Comparison of ENCODE assay signal across 8 cellular contexts in the genomic region with DNA sequence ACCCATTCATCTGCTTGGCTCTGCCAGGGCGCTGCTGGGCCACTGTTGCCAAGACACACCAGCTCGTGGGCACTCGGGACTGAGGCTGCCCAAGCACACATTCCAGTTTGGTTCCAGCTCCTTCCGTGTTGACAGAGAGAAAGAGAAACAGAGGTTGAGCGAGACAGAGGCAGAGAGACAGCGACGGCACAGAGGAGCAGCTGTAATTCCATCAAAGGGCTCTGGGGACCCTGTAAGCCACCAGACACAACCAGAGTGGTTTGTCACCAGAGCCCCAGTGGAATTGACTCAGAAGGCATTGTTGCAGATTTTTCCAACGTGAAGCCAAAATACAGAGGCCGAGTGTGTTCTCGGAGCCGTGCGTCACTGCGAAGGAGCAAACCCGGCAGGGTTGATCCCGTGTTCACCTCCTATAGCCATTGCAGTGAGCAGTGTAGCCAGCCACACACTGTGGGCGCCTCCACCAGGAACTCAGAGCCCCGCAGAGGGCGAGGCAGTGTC. TPM values are rescaled to one million over a fixed set of nuclear protein-coding genes. Genes with fewer than 3 reads are reported as not detected.
DNase-seq lines count a peak whose midpoint lies in the region; ATAC-seq, FAIRE-seq and TF ChIP-seq lines count a peak whose summit lies in the region.

No MANE protein-coding gene starts in this region.

- H3K9me3 Mint-ChIP-seq in MCF 10A (ENCODE audit: unreplicated experiment), result no peaks in the 10 kb centered on the region
- no peaks in the 10 kb centered on the region for H3K9me3 Mint-ChIP-seq in activated naive CD8-positive, alpha-beta T cell treated with anti-CD3 and anti-CD28 coated beads, Interleukin-2, amount 50 U/mL, for 24 hours

- H3K4me3 ChIP-seq in lower lobe of right lung, result no peak overlapping the region

- no peaks in the 10 kb centered on the region for H3K9me3 ChIP-seq in lower lobe of right lung

- no peaks in the 10 kb centered on the region for H3K36me3 ChIP-seq in lower lobe of right lung

- DNase-seq in T47D (ENCODE audit: low read depth in 1 of 2, low spot score in 1 of 2) (peak; percentile 36 to 68), MCF 10A (ENCODE audit: unreplicated experiment) (no peak), lower lobe of right lung (no peak), urothelium cell line (ENCODE audit: low spot score) (peak; percentile 35), EL (no peak), NCI-H2227 (lab: John Stamatoyannopoulos, UW; ENCODE audit: unreplicated experiment) (no peak), DMS53 treated with DMSO at 0.1 percent for 48 hours (lab: John Stamatoyannopoulos, UW; ENCODE audit: unreplicated experiment) (no peak)
- peak; percentile 12 for DNase-seq in activated naive CD8-positive, alpha-beta T cell treated with anti-CD3 and anti-CD28 coated beads, Interleukin-2, amount 50 U/mL, for 24 hours

- intact Hi-C loops in MCF 10A (cut with micrococcal nuclease) (no loop called here), lower lobe of right lung (cut with DNase I) (no loop called here)

- H3K4me3 Mint-ChIP-seq in MCF 10A (ENCODE audit: unreplicated experiment), result no peak overlapping the region
- H3K4me3 Mint-ChIP-seq in activated naive CD8-positive, alpha-beta T cell treated with anti-CD3 and anti-CD28 coated beads, Interleukin-2, amount 50 U/mL, for 24 hours, result no peak overlapping the region

- FAIRE-seq in urothelium cell line (lab: Jason Lieb, UNC), result no peak

- TF ChIP-seq CTCF in MCF 10A (IDR thresholded peaks at IDR 0.05; ENCODE audit: unreplicated experiment) (no peak), lower lobe of right lung (IDR thresholded peaks at IDR 0.05) (peak; percentile 9)

- in situ Hi-C loops in T47D (cut with HindIII; ENCODE audit: low pct_unique_long_range_greater_than_20kb, low sequenced_read_pairs), result no loop called here

- H3K27ac Mint-ChIP-seq in MCF 10A (ENCODE audit: low read depth, unreplicated experiment), result no peak overlapping the region
- H3K27ac Mint-ChIP-seq in activated naive CD8-positive, alpha-beta T cell treated with anti-CD3 and anti-CD28 coated beads, Interleukin-2, amount 50 U/mL, for 24 hours, result no peak overlapping the region

- peaks cover 7% of the 10 kb centered on the region for H3K4me1 Mint-ChIP-seq in MCF 10A (ENCODE audit: insufficient read depth, unreplicated experiment)
- H3K4me1 Mint-ChIP-seq in activated naive CD8-positive, alpha-beta T cell treated with anti-CD3 and anti-CD28 coated beads, Interleukin-2, amount 50 U/mL, for 24 hours, result peaks cover 16% of the 10 kb centered on the region

- CTCF ChIA-PET in MCF 10A (lab: Yijun Ruan, JAX), result no interaction called here

- peak; percentile 61 for ATAC-seq in activated naive CD8-positive, alpha-beta T cell treated with anti-CD3 and anti-CD28 coated beads, Interleukin-2, amount 50 U/mL, for 24 hours
- ATAC-seq in lower lobe of right lung, result no peak

- peaks cover 3% of the 10 kb centered on the region for H3K27me3 ChIP-seq in lower lobe of right lung (ENCODE audit: low read depth)

- POLR2A ChIA-PET in MCF 10A (lab: Yijun Ruan, JAX), result no interaction called here

- H3K4me1 ChIP-seq in lower lobe of right lung, result peaks cover 13% of the 10 kb centered on the region

- H3K27me3 Mint-ChIP-seq in MCF 10A (ENCODE audit: insufficient read depth, unreplicated experiment), result peaks cover 20% of the 10 kb centered on the region
- no peaks in the 10 kb centered on the region for H3K27me3 Mint-ChIP-seq in activated naive CD8-positive, alpha-beta T cell treated with anti-CD3 and anti-CD28 coated beads, Interleukin-2, amount 50 U/mL, for 24 hours

- H3K36me3 Mint-ChIP-seq in MCF 10A (ENCODE audit: insufficient read depth, unreplicated experiment), result no peaks in the 10 kb centered on the region
- no peaks in the 10 kb centered on the region for H3K36me3 Mint-ChIP-seq in activated naive CD8-positive, alpha-beta T cell treated with anti-CD3 and anti-CD28 coated beads, Interleukin-2, amount 50 U/mL, for 24 hours (ENCODE audit: low read depth)

- H3K27ac ChIP-seq in lower lobe of right lung, result no peak overlapping the region

- no TSS peak for BruUV-seq in MCF 10A (replicated peaks; lab: Mats Ljungman, UMichigan)

RNA-seq across cellular contexts. Expression of a gene that starts 33.5 kb away (rescaled TPM):
- total RNA-seq in MCF 10A (2022) (40.5 and 43.0 TPM in 2 replicates), lower lobe of right lung (44.6 TPM)

RNA-seq across cellular contexts. Expression of a gene that starts 48.5 kb away (rescaled TPM):
- total RNA-seq in MCF 10A (2022) (77.2 and 86.4 TPM in 2 replicates), lower lobe of right lung (145 TPM)

Comparison
In these comparisons a context has a peak if more than half of its experiments do, and no peak if none do; other contexts are left out.
1. DNase-seq: peak in T47D (2 of 2), activated naive CD8-positive, alpha-beta T cell treated with anti-CD3 and anti-CD28 coated beads, Interleukin-2, amount 50 U/mL, for 24 hours (single experiment) and urothelium cell line (single experiment); none in MCF 10A (single experiment), lower lobe of right lung (single experiment), EL (single experiment), NCI-H2227 (single experiment) and DMS53 treated with DMSO at 0.1 percent for 48 hours (single experiment).